ENCODE assay signal across 25 cellular contexts in the genomic region with DNA sequence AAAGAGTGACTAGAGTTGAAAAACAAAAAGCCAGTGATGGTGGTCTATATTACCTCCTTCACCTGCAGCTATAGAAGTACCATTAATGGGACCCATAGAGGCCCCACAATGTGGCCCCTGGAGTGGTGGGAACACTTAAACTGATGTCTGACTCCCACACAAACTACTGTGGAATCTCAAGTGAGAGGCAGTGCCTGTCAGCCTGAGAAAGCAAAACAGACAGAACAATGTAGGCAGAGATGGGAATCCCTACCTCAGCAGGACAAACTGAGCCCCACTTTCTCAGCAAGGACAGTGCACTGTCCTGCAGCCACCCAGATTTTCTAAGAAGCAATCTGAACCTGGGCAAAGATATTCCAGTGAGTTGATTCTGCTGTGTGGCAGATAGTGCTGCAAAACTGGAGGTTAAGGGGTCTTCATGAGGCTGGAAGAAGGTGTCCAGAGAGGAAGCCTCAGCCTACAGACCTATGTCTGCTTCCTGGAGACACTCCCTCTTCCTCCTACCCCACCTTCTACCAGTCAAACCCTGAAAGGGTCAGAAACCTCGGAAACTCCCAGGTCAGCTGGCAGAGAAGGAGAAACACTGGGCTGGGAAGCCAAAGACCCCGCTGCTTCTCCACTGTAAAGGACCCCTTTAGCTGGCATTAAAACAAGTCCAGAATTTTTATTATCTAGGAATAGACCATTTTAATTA.
"Had no signal": no experiment of that assay in that cellular context is flagged by ENCODE, and none has a peak within 500 bp of the region (broad histone marks: within the 10 kb centered on the region; RNA-seq: fewer than 3 reads in every experiment).

No MANE protein-coding gene starts in this region.

- H3K36me3 ChIP-seq: left lung, lower lobe of right lung, ovary, right atrium auricular region, right lobe of liver, stomach, thyroid gland, transverse colon, upper lobe of left lung, uterus had no signal

- H3K27ac ChIP-seq: left lung, lower lobe of right lung, ovary, right atrium auricular region, right lobe of liver, testis, thyroid gland, transverse colon, uterus had no signal

- H3K36me3 Mint-ChIP-seq: mesothelial cell of epicardium; naive thymus-derived CD4-positive, alpha-beta T cell; natural killer cell treated with Interleukin-12 subunit alpha and Interleukin-12 subunit beta and Interleukin-15 and Interleukin-18, amount 100 ng/mL, for 72 hours; stimulated activated memory B cell treated with anti-CD40 and anti-IgM and Interleukin-4, amounts not matched to agents 10 μg/mL and 1 μg/mL and 100 μg/mL, for 72 hours had no signal

- H3K9me3 ChIP-seq: left lung, lower lobe of right lung, ovary, right lobe of liver, testis, thyroid gland, transverse colon, upper lobe of left lung, uterus had no signal

- H3K27ac Mint-ChIP-seq: mesothelial cell of epicardium; naive thymus-derived CD4-positive, alpha-beta T cell; natural killer cell treated with Interleukin-12 subunit alpha and Interleukin-12 subunit beta and Interleukin-15 and Interleukin-18, amount 100 ng/mL, for 72 hours; stimulated activated memory B cell treated with anti-CD40 and anti-IgM and Interleukin-4, amounts not matched to agents 10 μg/mL and 1 μg/mL and 100 μg/mL, for 72 hours had no signal

- H3K4me1 Mint-ChIP-seq: naive thymus-derived CD4-positive, alpha-beta T cell; stimulated activated memory B cell treated with anti-CD40 and anti-IgM and Interleukin-4, amounts not matched to agents 10 μg/mL and 1 μg/mL and 100 μg/mL, for 72 hours had no signal

- H3K27me3 ChIP-seq: left lung, ovary, right atrium auricular region, right lobe of liver, stomach, testis, thyroid gland, upper lobe of left lung, uterus had no signal

- H3K9me3 Mint-ChIP-seq: natural killer cell treated with Interleukin-12 subunit alpha and Interleukin-12 subunit beta and Interleukin-15 and Interleukin-18, amount 100 ng/mL, for 72 hours had no signal

- ATAC-seq: left cardiac atrium; naive thymus-derived CD4-positive, alpha-beta T cell; natural killer cell treated with Interleukin-12 subunit alpha and Interleukin-12 subunit beta and Interleukin-15 and Interleukin-18, amount 100 ng/mL, for 72 hours; stimulated activated memory B cell treated with anti-CD40 and anti-IgM and Interleukin-4, amounts not matched to agents 10 μg/mL and 1 μg/mL and 100 μg/mL, for 72 hours; stimulated activated naive CD8-positive, alpha-beta T cell treated with anti-CD3 and anti-CD28 coated beads, Interleukin-15, Interleukin-2, amounts not matched to agents 100 U/mL and 50 U/mL, for 24 hours had no signal

- H3K4me3 Mint-ChIP-seq: mesothelial cell of epicardium; naive thymus-derived CD4-positive, alpha-beta T cell; natural killer cell treated with Interleukin-12 subunit alpha and Interleukin-12 subunit beta and Interleukin-15 and Interleukin-18, amount 100 ng/mL, for 72 hours; stimulated activated memory B cell treated with anti-CD40 and anti-IgM and Interleukin-4, amounts not matched to agents 10 μg/mL and 1 μg/mL and 100 μg/mL, for 72 hours had no signal

- H3K4me1 ChIP-seq: right atrium auricular region, uterus had no signal

- DNase-seq: hippocampal formation; kidney glomerular epithelial cell; left cardiac atrium; left lung; lower lobe of right lung; mesendoderm; naive thymus-derived CD4-positive, alpha-beta T cell; ovary; right lobe of liver; stimulated activated CD4-positive, alpha-beta T cell treated with anti-CD3 and anti-CD28 coated beads, Interleukin-1b, Interleukin-23, amount 100 ng/mL, for 48 hours; stimulated activated CD4-positive, alpha-beta T cell treated with anti-CD3 and anti-CD28 coated beads, Interleukin-2, amount 100 ng/mL, for 48 hours; stimulated activated CD4-positive, alpha-beta T cell treated with anti-CD3 and anti-CD28 coated beads, Interleukin-4, amount 100 ng/mL, for 4 hours; stimulated activated CD8-positive, alpha-beta memory T cell treated with anti-CD3 and anti-CD28 coated beads, Interleukin-4, amount 100 ng/mL, for 48 hours; stimulated activated naive CD8-positive, alpha-beta T cell treated with anti-CD3 and anti-CD28 coated beads, Interleukin-15, Interleukin-2, amounts not matched to agents 100 U/mL and 50 U/mL, for 24 hours; stomach; testis; thyroid gland; transverse colon; uterus had no signal

- H3K4me3 ChIP-seq: left lung, lower lobe of right lung, ovary, right atrium auricular region, right lobe of liver, smooth muscle cell, stomach, testis, thyroid gland, transverse colon, upper lobe of left lung, uterus had no signal
